In genomic region chr1:221740941-221741363, GRCh38 we compare ENCODE assay signal across 1 cellular context.
TF ChIP-seq lines count a peak whose summit lies in the region.

No MANE protein-coding gene starts in this region.

TF ChIP-seq in HEK293, 187 proteins besides CTCF, POLR2A, EP300 and RAD21 (continued from another document):
- TF ChIP-seq ZNF596 (tag by site-specific recombination; IDR thresholded peaks at IDR 0.05) (0 out of 2 replicates have a peak, but pooled peaks have one; percentile 28), ATF2 (tag by site-specific recombination; IDR thresholded peaks at IDR 0.05; ENCODE audit: low read depth) (no peak), ZNF2 (tag by site-specific recombination; IDR thresholded peaks at IDR 0.05) (0 out of 2 replicates have a peak, but pooled peaks have one; percentile 45)
